Comparison of ENCODE assay signal across 24 cellular contexts in genomic region chr6:152454003-152454402, GRCh38.
A peak's percentile ranks its signal among the peaks of the same experiment; 100 is the strongest.
DNase-seq lines count a peak whose midpoint lies in the region; ATAC-seq, FAIRE-seq and TF ChIP-seq lines count a peak whose summit lies in the region.
"Had no signal": no experiment of that assay in that cellular context is flagged by ENCODE, and none has a peak within 500 bp of the region (broad histone marks: within the 10 kb centered on the region; RNA-seq: fewer than 3 reads in every experiment).

No MANE protein-coding gene starts in this region.

- H3K36me3 Mint-ChIP-seq in stimulated activated effector memory CD8-positive, alpha-beta T cell treated with anti-CD3 and anti-CD28 coated beads, Interleukin-12 subunit alpha, Interleukin-12 subunit beta, amount 100 ng/mL, for 72 hours: peaks cover 11% of the 10 kb centered on the region
- H3K36me3 Mint-ChIP-seq: CD4-positive, alpha-beta memory T cell; CD4-positive, CD25-positive, alpha-beta regulatory T cell had no signal

- in situ Hi-C loops in GM12878 (cut with MboI): no loop called here

- no peak for TF ChIP-seq EP300 in GM12878 (IDR thresholded peaks at IDR 0.05; ENCODE audit: borderline replicate concordance in 1 of 2, control insufficient read depth in 1 of 2, low read depth in 2 of 2, low read length in 2 of 2)

- DNase-seq in NCI-H82 (lab: John Stamatoyannopoulos, UW) (peak; percentile 22), NCI-H82 treated with DMSO at 0.1 percent for 48 hours (lab: John Stamatoyannopoulos, UW; ENCODE audit: unreplicated experiment) (no peak), GM12878 (ENCODE audit: low read depth, low spot score) (no peak), OCI-M2 (lab: John Stamatoyannopoulos, UW; ENCODE audit: unreplicated experiment) (no peak)
- no peak for DNase-seq in stimulated activated effector memory CD8-positive, alpha-beta T cell treated with anti-CD3 and anti-CD28 coated beads, Interleukin-12 subunit alpha, Interleukin-12 subunit beta, amount 100 ng/mL, for 72 hours (ENCODE audit: low spot score in 2 of 2)
- DNase-seq: BE2C; C1 segment of cervical spinal cord; CD4-positive, alpha-beta memory T cell; CD4-positive, CD25-positive, alpha-beta regulatory T cell; CD8-positive, alpha-beta memory T cell; COR-L47; DMS 273 treated with DMSO at 0.1 percent for 48 hours; DMS153; DMS79; DND-41; EL; GDM1 had no signal

- no peak for TF ChIP-seq RAD21 in GM12878 (IDR thresholded peaks at IDR 0.05; ENCODE audit: insufficient read depth, low read depth, low read length)

- no peak overlapping the region for H3K27ac Mint-ChIP-seq in stimulated activated effector memory CD8-positive, alpha-beta T cell treated with anti-CD3 and anti-CD28 coated beads, Interleukin-12 subunit alpha, Interleukin-12 subunit beta, amount 100 ng/mL, for 72 hours
- H3K27ac Mint-ChIP-seq: CD14-positive monocyte; CD4-positive, alpha-beta memory T cell; CD4-positive, CD25-positive, alpha-beta regulatory T cell had no signal

- H3K4me2 ChIP-seq in GM12878 (ENCODE audit: control insufficient read depth, insufficient read depth): no peak overlapping the region
- H3K4me2 ChIP-seq: A549, BLaER1 had no signal

- WGBS in GM12878 (ENCODE audit: insufficient coverage, insufficient replicate concordance, low lambda C conversion rate, missing lambda C conversion rate): 24% methylated on average over 3 of the region's 3 CpGs

- CTCF ChIA-PET in GM12878 (lab: Yijun Ruan, JAX): no interaction called here

- POLR2A ChIA-PET in GM12878 (lab: Charles Lee): no interaction called here

- no peaks in the 10 kb centered on the region for H3K9me3 ChIP-seq in GM12878 (replicated peaks; ENCODE audit: control insufficient read depth, insufficient read depth, low read length)
- H3K9me3 ChIP-seq: A549, BE2C had no signal

- ATAC-seq in GM12878: no peak
- ATAC-seq in stimulated activated effector memory CD8-positive, alpha-beta T cell treated with anti-CD3 and anti-CD28 coated beads, Interleukin-12 subunit alpha, Interleukin-12 subunit beta, amount 100 ng/mL, for 72 hours: peak; percentile 8
- no peak for ATAC-seq in SK-N-SH treated with all-trans-retinoic acid at 6 μM for 48 hours
- ATAC-seq: A549 had no signal

- H3K27me3 ChIP-seq in GM12878 (replicated peaks in 1 of 2; ENCODE audit: control insufficient read depth in 2 of 2, insufficient read depth in 2 of 2, low read length in 1 of 2): 0 out of 4 replicates have a peak, but pooled peaks cover 0 to 2% of the 10 kb centered on the region in 2 experiments
- H3K27me3 ChIP-seq: BE2C, BLaER1 had no signal

- no peaks in the 10 kb centered on the region for H3K9me3 Mint-ChIP-seq in stimulated activated effector memory CD8-positive, alpha-beta T cell treated with anti-CD3 and anti-CD28 coated beads, Interleukin-12 subunit alpha, Interleukin-12 subunit beta, amount 100 ng/mL, for 72 hours
- H3K9me3 Mint-ChIP-seq: CD8-positive, alpha-beta memory T cell had no signal

- H3K27ac ChIP-seq in GM12878 (ENCODE audit: control insufficient read depth, insufficient read depth): no peak overlapping the region
- H3K27ac ChIP-seq: 22Rv1, A549, BLaER1 had no signal

- no peaks in the 10 kb centered on the region for H3K4me1 Mint-ChIP-seq in stimulated activated effector memory CD8-positive, alpha-beta T cell treated with anti-CD3 and anti-CD28 coated beads, Interleukin-12 subunit alpha, Interleukin-12 subunit beta, amount 100 ng/mL, for 72 hours
- H3K4me1 Mint-ChIP-seq: CD14-positive monocyte; CD4-positive, alpha-beta memory T cell; CD4-positive, CD25-positive, alpha-beta regulatory T cell; CD8-positive, alpha-beta memory T cell had no signal

- intact Hi-C loops in GM12878 (cut with micrococcal nuclease; ENCODE audit: unreplicated experiment): no loop called here

- H2AFZ ChIP-seq in GM12878 (ENCODE audit: control insufficient read depth, low read depth, low read length): no peak overlapping the region

- RAD21 ChIA-PET in GM12878 (lab: Charles Lee; ENCODE audit: unreplicated experiment): no interaction called here

- no peak overlapping the region for H3K9ac ChIP-seq in GM12878 (ENCODE audit: control insufficient read depth, insufficient read depth, low read length)
- H3K9ac ChIP-seq: BLaER1 had no signal

- no peaks in the 10 kb centered on the region for H3K4me1 ChIP-seq in GM12878 (ENCODE audit: control insufficient read depth, insufficient read depth, low read length)
- H3K4me1 ChIP-seq: A549, BE2C, BLaER1 had no signal

- no peak overlapping the region for H3K4me3 Mint-ChIP-seq in stimulated activated effector memory CD8-positive, alpha-beta T cell treated with anti-CD3 and anti-CD28 coated beads, Interleukin-12 subunit alpha, Interleukin-12 subunit beta, amount 100 ng/mL, for 72 hours
- H3K4me3 Mint-ChIP-seq: CD14-positive monocyte; CD4-positive, alpha-beta memory T cell; CD4-positive, CD25-positive, alpha-beta regulatory T cell; CD8-positive, alpha-beta memory T cell had no signal

- SMC1A ChIA-PET in GM12878 (lab: Charles Lee; ENCODE audit: uncharacterized antibody, unreplicated experiment): no interaction called here

- no peaks in the 10 kb centered on the region for H4K20me1 ChIP-seq in GM12878 (ENCODE audit: control insufficient read depth, insufficient read depth)
- H4K20me1 ChIP-seq: BLaER1 had no signal

- TF ChIP-seq POLR2A in GM12878 (IDR thresholded peaks at IDR 0.05; ENCODE audit: low read depth, low read length): no peak

- H3K36me3 ChIP-seq in GM12878 (ENCODE audit: control insufficient read depth in 2 of 2, insufficient read depth in 2 of 2, low read length in 1 of 2): no peaks in the 10 kb centered on the region
- H3K36me3 ChIP-seq: BE2C, BLaER1 had no signal

- no peak for FAIRE-seq in GM12878 (lab: Jason Lieb, UNC)
- FAIRE-seq: A549, GM12891, GM19239 had no signal

- no peak for TF ChIP-seq CTCF in GM12878 (IDR thresholded peaks at IDR 0.05 in 2 of 3, conservative IDR thresholded peaks at IDR 0.05 in 1 of 3; ENCODE audit: control insufficient read depth in 2 of 3, extremely low read depth in 1 of 3, insufficient read depth in 1 of 3, low read depth in 3 of 3, low read length in 3 of 3)

- no peak overlapping the region for H3K4me3 ChIP-seq in GM12878
- H3K4me3 ChIP-seq: A549, BLaER1 had no signal

- no TSS peak for BruUV-seq in GM12878 (replicated peaks; lab: Mats Ljungman, UMichigan)

- H3K79me2 ChIP-seq in GM12878 (ENCODE audit: control insufficient read depth, insufficient read depth, low read length): no peaks in the 10 kb centered on the region

TF ChIP-seq in GM12878, 131 proteins besides CTCF, POLR2A, EP300 and RAD21:
- TF ChIP-seq BCL3 (IDR thresholded peaks at IDR 0.05; ENCODE audit: borderline replicate concordance, insufficient read depth, low read depth, low read length, poor library complexity, severe bottlenecking): peak; percentile 65
- TF ChIP-seq ELK1 (IDR thresholded peaks at IDR 0.05; ENCODE audit: low read depth, low read length): no peak

TF ChIP-seq in SK-N-SH treated with all-trans-retinoic acid at 6 μM for 48 hours, 23 proteins besides CTCF, POLR2A, EP300 and RAD21 (continues in another document):
- TF ChIP-seq OSR1 (CRISPR knock-in tag; IDR thresholded peaks at IDR 0.05) (no peak), PPARA (CRISPR knock-in tag; IDR thresholded peaks at IDR 0.05; ENCODE audit: borderline replicate concordance) (no peak), ISL1 (CRISPR knock-in tag; IDR thresholded peaks at IDR 0.05) (no peak), ARNTL (CRISPR knock-in tag; IDR thresholded peaks at IDR 0.05; ENCODE audit: borderline replicate concordance, low read depth) (no peak), PATZ1 (CRISPR knock-in tag; IDR thresholded peaks at IDR 0.05; ENCODE audit: borderline replicate concordance) (no peak), SNAI2 (CRISPR knock-in tag; IDR thresholded peaks at IDR 0.05) (no peak), RARB (CRISPR knock-in tag; IDR thresholded peaks at IDR 0.05) (no peak), CSDC2 (CRISPR knock-in tag; IDR thresholded peaks at IDR 0.05) (no peak), TOX (CRISPR knock-in tag; IDR thresholded peaks at IDR 0.05; ENCODE audit: borderline replicate concordance) (no peak), ZNF70 (CRISPR knock-in tag; IDR thresholded peaks at IDR 0.05) (no peak), GLIS3 (CRISPR knock-in tag; IDR thresholded peaks at IDR 0.05) (no peak), ZNF565 (CRISPR knock-in tag; conservative IDR thresholded peaks at IDR 0.05; ENCODE audit: low read depth) (no peak)
